Comparison of ENCODE assay signal across 10 cellular contexts in genomic region chr16:31138621-31139578, GRCh38. TPM values are rescaled to one million over a fixed set of nuclear protein-coding genes. Genes with fewer than 3 reads are reported as not detected.
DNase-seq lines count a peak whose midpoint lies in the region; ATAC-seq and TF ChIP-seq lines count a peak whose summit lies in the region.
"Had no signal": no experiment of that assay in that cellular context is flagged by ENCODE, and none has a peak within 500 bp of the region (broad histone marks: within the 10 kb centered on the region; RNA-seq: fewer than 3 reads in every experiment).

No MANE protein-coding gene starts in this region.

- intact Hi-C loops in posterior vena cava (cut with DNase I): loop anchor here in 1 of 2 donors (5.0 kb wide), 1 partner anchor 573 kb away; a partner anchor contains a TSS

- H3K27ac Mint-ChIP-seq in nephron progenitor cell: no peak overlapping the region
- H3K27ac Mint-ChIP-seq: T-helper 17 cell had no signal

- H3K4me1 ChIP-seq in RWPE2 (ENCODE audit: insufficient read depth, poor library complexity, severe bottlenecking): peaks cover 36% of the 10 kb centered on the region

- peaks cover 6% of the 10 kb centered on the region for H3K36me3 ChIP-seq in RWPE2 (ENCODE audit: low read depth)

- H3K27me3 Mint-ChIP-seq in nephron progenitor cell (ENCODE audit: low read depth, poor library complexity): peaks cover 8% of the 10 kb centered on the region
- H3K27me3 Mint-ChIP-seq: T-helper 17 cell had no signal

- no peaks in the 10 kb centered on the region for H3K36me3 Mint-ChIP-seq in nephron progenitor cell (ENCODE audit: low read depth)

- no peaks in the 10 kb centered on the region for H3K9me3 ChIP-seq in RWPE2 (ENCODE audit: severe bottlenecking)

- H3K9me3 Mint-ChIP-seq in nephron progenitor cell: no peaks in the 10 kb centered on the region

- H3K4me3 Mint-ChIP-seq in nephron progenitor cell: no peak overlapping the region
- H3K4me3 Mint-ChIP-seq: T-helper 17 cell had no signal

- peak; percentile 84 for DNase-seq in Daoy (ENCODE audit: low read depth)
- DNase-seq in RWPE2 (ENCODE audit: low spot score): peak; percentile 92
- peak; percentile 44 to 70 for DNase-seq in foreskin fibroblast
- peak; percentile 84 for DNase-seq in posterior vena cava (ENCODE audit: low spot score)
- DNase-seq in nephron progenitor cell: no peak
- DNase-seq in activated effector memory CD4-positive, alpha-beta T cell treated with Interleukin-2 at 50 U/mL for 16 hours: no peak
- DNase-seq: DMS153, T-helper 17 cell had no signal

- TF ChIP-seq CTCF in RWPE2 (IDR thresholded peaks at IDR 0.05; ENCODE audit: poor library complexity, severe bottlenecking): no peak
- no peak for TF ChIP-seq CTCF in foreskin fibroblast (IDR thresholded peaks at IDR 0.05; ENCODE audit: low read depth, low read length)
- no peak for TF ChIP-seq CTCF in nephron progenitor cell (IDR thresholded peaks at IDR 0.05)

- ATAC-seq in RWPE2 (ENCODE audit: low read depth): peak; percentile 59
- no peak for ATAC-seq in HG03457 (IDR thresholded peaks at IDR 0.05; ENCODE audit: unreplicated experiment)
- no peak for ATAC-seq in GM19397 (IDR thresholded peaks at IDR 0.05; ENCODE audit: unreplicated experiment)
- ATAC-seq: T-helper 17 cell had no signal

- H3K4me3 ChIP-seq in RWPE2 (ENCODE audit: severe bottlenecking): peak overlapping the region; percentile 3
- H3K4me3 ChIP-seq in foreskin fibroblast (ENCODE audit: low read depth in 1 of 2, low read length in 2 of 2): no peak overlapping the region

- H3K4me1 Mint-ChIP-seq in nephron progenitor cell: peaks cover 58% of the 10 kb centered on the region

- H3K27me3 ChIP-seq in RWPE2 (ENCODE audit: insufficient read depth, poor library complexity, severe bottlenecking): no peaks in the 10 kb centered on the region

- H3K27ac ChIP-seq in RWPE2 (ENCODE audit: poor library complexity, severe bottlenecking): peak overlapping the region; percentile 84

RNA-seq across cellular contexts. Expression of gene PRSS8, which starts 3.4 kb away (rescaled TPM):
- total RNA-seq in Daoy (2014; rRNA removed; shearing (Covaris generic)): not detected in 2 replicates
- under 1 TPM in 1 of 2 donors, not detected in 1; 0.23 TPM for total RNA-seq in posterior vena cava
- total RNA-seq: T-helper 17 cell had no signal

RNA-seq across cellular contexts. Expression of gene PRSS36, which starts 11.0 kb away (rescaled TPM):
- 0.17 and 0.18 TPM in 2 replicates for total RNA-seq in Daoy (2014; rRNA removed; shearing (Covaris generic))
- 1 to 10 TPM; 2.9 to 5.2 TPM for total RNA-seq in posterior vena cava

RNA-seq across cellular contexts. Expression of gene KAT8, which starts 21.4 kb away (rescaled TPM):
- 39.9 and 44.6 TPM in 2 replicates for total RNA-seq in Daoy (2014; rRNA removed; shearing (Covaris generic))
- total RNA-seq in posterior vena cava: 10 to 100 TPM; 49.9 to 51.3 TPM

RNA-seq across cellular contexts. Expression of gene BCKDK, which starts 30.7 kb away (rescaled TPM):
- 18.1 and 21.3 TPM in 2 replicates for total RNA-seq in Daoy (2014; rRNA removed; shearing (Covaris generic))
- total RNA-seq in posterior vena cava: 10 to 100 TPM; 29.8 to 30.6 TPM

RNA-seq across cellular contexts. Expression of gene FUS, which starts 41.0 kb away (rescaled TPM):
- 28.8 and 32.1 TPM in 2 replicates for total RNA-seq in Daoy (2014; rRNA removed; shearing (Covaris generic))
- 100 to 1,000 TPM; 168 to 208 TPM for total RNA-seq in posterior vena cava

Comparison
In these comparisons a context has a peak if more than half of its experiments do, and no peak if none do; other contexts are left out.
1. DNase-seq: peak in Daoy (single experiment), RWPE2 (single experiment), foreskin fibroblast (2 of 2) and posterior vena cava (single experiment); none in nephron progenitor cell (single experiment) and activated effector memory CD4-positive, alpha-beta T cell treated with Interleukin-2 at 50 U/mL for 16 hours (single experiment).